In genomic region chr3:29515451-29515850, GRCh38 we compare ENCODE assay signal across 11 cellular contexts.
DNase-seq lines count a peak whose midpoint lies in the region; ATAC-seq and TF ChIP-seq lines count a peak whose summit lies in the region.
"Had no signal": no experiment of that assay in that cellular context is flagged by ENCODE, and none has a peak within 500 bp of the region (broad histone marks: within the 10 kb centered on the region; RNA-seq: fewer than 3 reads in every experiment).

No MANE protein-coding gene starts in this region.

- no peaks in the 10 kb centered on the region for H3F3A ChIP-seq in DOHH2 (ENCODE audit: control insufficient read depth, insufficient read depth)

- ATAC-seq in GM21576 (IDR thresholded peaks at IDR 0.05; ENCODE audit: unreplicated experiment), result peak; percentile 49
- ATAC-seq in HG03520 (IDR thresholded peaks at IDR 0.05; ENCODE audit: unreplicated experiment), result no peak
- ATAC-seq in naive thymus-derived CD8-positive, alpha-beta T cell, result no peak

- H4K20me1 ChIP-seq in DOHH2 (ENCODE audit: control insufficient read depth, insufficient read depth, low read depth, low read length) (no peaks in the 10 kb centered on the region), OCI-LY3 (ENCODE audit: insufficient read depth, low read length) (no peaks in the 10 kb centered on the region)

- no peaks in the 10 kb centered on the region; the same call in 1 of the 2 replicates for H3K27me3 ChIP-seq in DOHH2 (ENCODE audit: control insufficient read depth, low read length)
- peaks cover 15% of the 10 kb centered on the region for H3K27me3 ChIP-seq in OCI-LY3 (ENCODE audit: low read depth, low read length)

- no peak overlapping the region for H2AFZ ChIP-seq in OCI-LY3 (ENCODE audit: low read depth, low read length)

- no peak overlapping the region for H3K4me3 Mint-ChIP-seq in naive thymus-derived CD8-positive, alpha-beta T cell

- H3K4me1 ChIP-seq in DOHH2 (ENCODE audit: control insufficient read depth, low read length), result peaks cover 16% of the 10 kb centered on the region
- peaks cover 29% of the 10 kb centered on the region for H3K4me1 ChIP-seq in OCI-LY3 (ENCODE audit: low read length)

- H3K9me3 Mint-ChIP-seq in naive thymus-derived CD8-positive, alpha-beta T cell, result peaks cover 0 to 4% (median 0%) of the 10 kb centered on the region in 9 donors

- no peak overlapping the region for H3K27ac Mint-ChIP-seq in naive thymus-derived CD8-positive, alpha-beta T cell

- H3K4me2 ChIP-seq in DOHH2 (ENCODE audit: low read length) (peak overlapping the region; percentile 20; the same call in 1 of the 2 replicates), OCI-LY3 (ENCODE audit: low read length) (peak overlapping the region; percentile 23)

- H3K36me3 ChIP-seq in DOHH2 (ENCODE audit: control insufficient read depth, low read length) (no peaks in the 10 kb centered on the region), OCI-LY3 (replicated peaks; ENCODE audit: low read depth, low read length) (no peaks in the 10 kb centered on the region)

- H3K36me3 Mint-ChIP-seq in naive thymus-derived CD8-positive, alpha-beta T cell, result no peaks in the 10 kb centered on the region

- H3K4me3 ChIP-seq in DOHH2 (ENCODE audit: low read length), result no peak overlapping the region
- H3K4me3 ChIP-seq in OCI-LY3 (ENCODE audit: low read length), result no peak overlapping the region

- H3K27ac ChIP-seq in DOHH2 (ENCODE audit: low read depth, low read length) (no peak overlapping the region), OCI-LY3 (ENCODE audit: low read length) (no peak overlapping the region)

- peaks cover 0 to 10% (median 0%) of the 10 kb centered on the region in 4 donors for H3K4me1 Mint-ChIP-seq in naive thymus-derived CD8-positive, alpha-beta T cell

- no peak overlapping the region for H3K9ac ChIP-seq in OCI-LY3 (ENCODE audit: low read length)

- DNase-seq in iPS DF 19.7 (ENCODE audit: low read depth, low spot score) (peak; percentile 38), NCI-H1694 (lab: John Stamatoyannopoulos, UW) (no peak), GOT3 (lab: John Stamatoyannopoulos, UW) (no peak)
- DNase-seq in naive thymus-derived CD8-positive, alpha-beta T cell, result no peak
- DNase-seq: activated CD4-positive, CD25-positive, alpha-beta regulatory T cell; DMS153; NCI-H2081 treated with DMSO at 0.1 percent for 48 hours had no signal

- H3K27me3 Mint-ChIP-seq in naive thymus-derived CD8-positive, alpha-beta T cell, result peaks cover 0 to 7% (median 3%) of the 10 kb centered on the region in 5 donors

- H3K79me2 ChIP-seq in DOHH2 (ENCODE audit: control insufficient read depth, low read length) (no peaks in the 10 kb centered on the region), OCI-LY3 (ENCODE audit: low read length) (no peaks in the 10 kb centered on the region)

- POLR2A ChIA-PET in naive thymus-derived CD8-positive, alpha-beta T cell (lab: Charles Lee), result no interaction called here

- H3K9me2 ChIP-seq in DOHH2 (replicated peaks; ENCODE audit: control insufficient read depth, low read length), result no peaks in the 10 kb centered on the region

- TF ChIP-seq CTCF in DOHH2 (IDR thresholded peaks at IDR 0.05; ENCODE audit: low read depth, low read length, poor library complexity, severe bottlenecking) (no peak), OCI-LY3 (IDR thresholded peaks at IDR 0.05; ENCODE audit: low read depth, low read length) (no peak)

- H3K9me3 ChIP-seq in DOHH2 (ENCODE audit: control insufficient read depth, insufficient read depth, low read length) (no peaks in the 10 kb centered on the region), OCI-LY3 (ENCODE audit: insufficient read depth, low read length) (no peaks in the 10 kb centered on the region)
